7 cellular contexts compared by ENCODE assay signal in genomic region chr17:30602027-30602795, GRCh38.
DNase-seq lines count a peak whose midpoint lies in the region; ATAC-seq and TF ChIP-seq lines count a peak whose summit lies in the region.
"Not testable (repeated sequence)": the region's sequence is repeated elsewhere in the genome, so short reads cannot be mapped to it uniquely, and the experiment has no call there.

No MANE protein-coding gene starts in this region.

- peak overlapping the region; percentile 84 for H3K4me3 Mint-ChIP-seq in activated naive CD8-positive, alpha-beta T cell
- H3K4me3 Mint-ChIP-seq in effector memory CD8-positive, alpha-beta T cell: peak overlapping the region; percentile 75 to 76
- H3K4me3 Mint-ChIP-seq in neural progenitor cell: peak overlapping the region; percentile 99

- not testable (repeated sequence) for ATAC-seq in effector memory CD8-positive, alpha-beta T cell (replicated peaks)

- peaks cover 22% of the 10 kb centered on the region for H3K4me1 Mint-ChIP-seq in activated naive CD8-positive, alpha-beta T cell (ENCODE audit: low read depth)
- H3K4me1 Mint-ChIP-seq in effector memory CD8-positive, alpha-beta T cell (ENCODE audit: low read depth in 2 of 2): peaks cover 22 to 23% of the 10 kb centered on the region in 2 donors
- peaks cover 22% of the 10 kb centered on the region for H3K4me1 Mint-ChIP-seq in neural progenitor cell

- H3K9ac ChIP-seq in Loucy (ENCODE audit: low read depth, low read length, poor library complexity, severe bottlenecking) (peak overlapping the region; percentile 81), SK-N-SH (peak overlapping the region; percentile 38; the same call in 1 of the 2 replicates), neural progenitor cell (peak overlapping the region; percentile 12)
- not testable (repeated sequence) for H3K9ac ChIP-seq in iPS-18a (ENCODE audit: low read length)

- H3K27me3 ChIP-seq in Loucy (ENCODE audit: insufficient read depth, low read length, poor library complexity, severe bottlenecking); SK-N-SH (ENCODE audit: insufficient read depth); iPS-18a (ENCODE audit: control insufficient read depth, insufficient read depth, low read length); neural progenitor cell: not testable (repeated sequence)

- not testable (repeated sequence) for TF ChIP-seq RAD21 in SK-N-SH (IDR thresholded peaks at IDR 0.05; ENCODE audit: low read length)

- POLR2A ChIA-PET in SK-N-SH (lab: Yijun Ruan, JAX): not testable (repeated sequence)

- not testable (repeated sequence) for H3K9me2 ChIP-seq in Loucy (replicated peaks; ENCODE audit: low read depth, low read length); SK-N-SH

- not testable (repeated sequence) for H2AFZ ChIP-seq in Loucy (ENCODE audit: low read length); SK-N-SH (ENCODE audit: low read depth); neural progenitor cell (replicated peaks)

- peak overlapping the region in 1 of 2 experiments; percentile 92; a peak in 2 of 4 replicates for H3K27ac ChIP-seq in SK-N-SH (ENCODE audit: low read depth in 2 of 2, low read length in 1 of 2)
- not testable (repeated sequence) for H3K27ac ChIP-seq in iPS-18a (ENCODE audit: low read length); neural progenitor cell

- DNase-seq in EH (ENCODE audit: low read depth): peak; percentile 41
- DNase-seq in SK-N-SH; effector memory CD8-positive, alpha-beta T cell; neural progenitor cell (ENCODE audit: low spot score): not testable (repeated sequence)

- H3K4me1 ChIP-seq in Loucy (ENCODE audit: insufficient read depth, low read length, poor library complexity, severe bottlenecking): peaks cover 44% of the 10 kb centered on the region
- H3K4me1 ChIP-seq in SK-N-SH (ENCODE audit: control insufficient read depth in 1 of 2, insufficient read depth in 2 of 2, low read depth in 1 of 2, low read length in 1 of 2): not testable (repeated sequence)
- H3K4me1 ChIP-seq in iPS-18a (ENCODE audit: control insufficient read depth, low read depth, low read length): peaks cover 23% of the 10 kb centered on the region
- H3K4me1 ChIP-seq in neural progenitor cell: peaks cover 20% of the 10 kb centered on the region

- H3K27me3 Mint-ChIP-seq in activated naive CD8-positive, alpha-beta T cell; effector memory CD8-positive, alpha-beta T cell; neural progenitor cell (ENCODE audit: insufficient read depth, low read depth): not testable (repeated sequence)

- not testable (repeated sequence) for H3K9me3 Mint-ChIP-seq in activated naive CD8-positive, alpha-beta T cell (ENCODE audit: low read depth); effector memory CD8-positive, alpha-beta T cell; neural progenitor cell

- not testable (repeated sequence) for H3K36me3 ChIP-seq in Loucy (ENCODE audit: insufficient read depth, low read length); SK-N-SH (replicated peaks in 1 of 2; ENCODE audit: control insufficient read depth in 1 of 2, insufficient read depth in 2 of 2, low read length in 1 of 2); iPS-18a (ENCODE audit: control insufficient read depth, low read depth, low read length); neural progenitor cell

- not testable (repeated sequence) for TF ChIP-seq CTCF in Loucy (conservative IDR thresholded peaks at IDR 0.05; ENCODE audit: low read length); SK-N-SH (IDR thresholded peaks at IDR 0.05); neural progenitor cell (IDR thresholded peaks at IDR 0.05)

- H3F3A ChIP-seq in Loucy (ENCODE audit: low read depth); SK-N-SH (replicated peaks; ENCODE audit: insufficient read depth): not testable (repeated sequence)
- peaks cover 41% of the 10 kb centered on the region for H3F3A ChIP-seq in neural progenitor cell (ENCODE audit: low read depth)

- H3K36me3 Mint-ChIP-seq in activated naive CD8-positive, alpha-beta T cell; effector memory CD8-positive, alpha-beta T cell (ENCODE audit: insufficient read depth); neural progenitor cell: not testable (repeated sequence)

- WGBS in SK-N-SH (ENCODE audit: low lambda C conversion rate): 22% methylated on average over 7 of the region's 7 CpGs

- H4K20me1 ChIP-seq in Loucy (ENCODE audit: insufficient read depth, low read length, poor library complexity, severe bottlenecking) (peaks cover 42% of the 10 kb centered on the region), SK-N-SH (ENCODE audit: insufficient read depth) (peaks cover 41% of the 10 kb centered on the region), neural progenitor cell (ENCODE audit: low read depth) (peaks cover 46% of the 10 kb centered on the region)

- not testable (repeated sequence) for H3K9me3 ChIP-seq in Loucy (ENCODE audit: insufficient read depth, low read depth, low read length); SK-N-SH; iPS-18a (ENCODE audit: control insufficient read depth, low read depth, low read length); neural progenitor cell (ENCODE audit: low read depth)

- H3K4me3 ChIP-seq in Loucy (ENCODE audit: low read length, poor library complexity, severe bottlenecking) (peak overlapping the region; percentile 97), SK-N-SH (ENCODE audit: low read depth in 2 of 2, low read length in 1 of 2) (peak overlapping the region; percentile 39 to 76), iPS-18a (ENCODE audit: low read length) (peak overlapping the region; percentile 96), neural progenitor cell (peak overlapping the region; percentile 48)

- H3K4me2 ChIP-seq in Loucy (ENCODE audit: low read depth, low read length, poor library complexity, severe bottlenecking) (peak overlapping the region; percentile 98), SK-N-SH (peak overlapping the region; percentile 80), neural progenitor cell (peak overlapping the region; percentile 86)

- peaks cover 64% of the 10 kb centered on the region for H3K79me2 ChIP-seq in Loucy (ENCODE audit: insufficient read depth, low read length)
- H3K79me2 ChIP-seq in SK-N-SH (ENCODE audit: insufficient read depth): peaks cover 63% of the 10 kb centered on the region
- H3K79me2 ChIP-seq in neural progenitor cell (ENCODE audit: low read depth): peaks cover 64% of the 10 kb centered on the region

- CTCF ChIA-PET in SK-N-SH (lab: Yijun Ruan, JAX): not testable (repeated sequence)

- TF ChIP-seq EP300 in SK-N-SH (IDR thresholded peaks at IDR 0.05; ENCODE audit: borderline replicate concordance in 1 of 2, low read depth in 1 of 2, low read length in 1 of 2): not testable (repeated sequence)

- H3K27ac Mint-ChIP-seq in activated naive CD8-positive, alpha-beta T cell: peak overlapping the region; percentile 22
- H3K27ac Mint-ChIP-seq in effector memory CD8-positive, alpha-beta T cell: not testable (repeated sequence)
- H3K27ac Mint-ChIP-seq in neural progenitor cell: peak overlapping the region; percentile 93
